8 cellular contexts compared by ENCODE assay signal in genomic region chr1:111202707-111203623, GRCh38. TPM values are rescaled to one million over a fixed set of nuclear protein-coding genes. Genes with fewer than 3 reads are reported as not detected.
DNase-seq lines count a peak whose midpoint lies in the region; ATAC-seq and TF ChIP-seq lines count a peak whose summit lies in the region.

No MANE protein-coding gene starts in this region.

- 47 to 60% methylated on average over 1 to 3 of the region's 4 CpGs for WGBS in transverse colon (ENCODE audit: low coverage in 1 of 2), 2 donors

- H3K27me3 Mint-ChIP-seq in activated naive CD4-positive, alpha-beta T cell treated with anti-CD3 and anti-CD28 coated beads, Interleukin-2, amount 10 ng/mL, durations not matched to agents 7 days and 5 days: peaks cover 6% of the 10 kb centered on the region

- no peak for TF ChIP-seq POLR2A in transverse colon (IDR thresholded peaks at IDR 0.05)

- H3K9me3 ChIP-seq in transverse colon: no peaks in the 10 kb centered on the region

- H3K27ac ChIP-seq in transverse colon: peak overlapping the region; percentile 86 to 94 (median 92)

- in situ Hi-C loops in transverse colon (cut with MboI; ENCODE audit: low pct_ligation_motif_present in 1 of 4, low pct_unique_long_range_greater_than_20kb in 1 of 4, low sequenced_read_pairs in 3 of 4): loop anchor here in 1 of 4 donors (25.0 kb wide), 2 partner anchors 409 to 559 kb away; partner anchors contain the start of genes DDX20 and RAP1A

- no peaks in the 10 kb centered on the region for H3K9me3 Mint-ChIP-seq in activated naive CD4-positive, alpha-beta T cell treated with anti-CD3 and anti-CD28 coated beads, Interleukin-2, amount 10 ng/mL, durations not matched to agents 7 days and 5 days

- DNase-seq in activated naive CD4-positive, alpha-beta T cell treated with anti-CD3 and anti-CD28 coated beads, Interleukin-2, amount 10 ng/mL, durations not matched to agents 7 days and 5 days: peak; percentile 20
- no peak for DNase-seq in activated naive CD4-positive, alpha-beta T cell treated with Interleukin-2 at 50 U/mL for 16 hours
- DNase-seq in UCSD-AML1 (lab: John Stamatoyannopoulos, UW; ENCODE audit: unreplicated experiment): peak; percentile 54
- peak; percentile 57 for DNase-seq in islet precursor cell
- DNase-seq in transverse colon: no peak
- DNase-seq in DMS153 (lab: John Stamatoyannopoulos, UW): no peak
- no peak for DNase-seq in stimulated activated CD4-positive, alpha-beta T cell treated with anti-CD3 and anti-CD28 coated beads, Interleukin-1b, Interleukin-23, amount 100 ng/mL, for 48 hours

- peak in 1 of 5 experiments; percentile 23 for TF ChIP-seq CTCF in transverse colon (IDR thresholded peaks at IDR 0.05)

- no peak for ATAC-seq in HG03565 (IDR thresholded peaks at IDR 0.05; ENCODE audit: unreplicated experiment)

- peaks cover 67% of the 10 kb centered on the region for H3K4me1 Mint-ChIP-seq in activated naive CD4-positive, alpha-beta T cell treated with anti-CD3 and anti-CD28 coated beads, Interleukin-2, amount 10 ng/mL, durations not matched to agents 7 days and 5 days

- peak overlapping the region; percentile 97 for H3K27ac Mint-ChIP-seq in activated naive CD4-positive, alpha-beta T cell treated with anti-CD3 and anti-CD28 coated beads, Interleukin-2, amount 10 ng/mL, durations not matched to agents 7 days and 5 days

- peak overlapping the region; percentile 99 for H3K4me3 Mint-ChIP-seq in activated naive CD4-positive, alpha-beta T cell treated with anti-CD3 and anti-CD28 coated beads, Interleukin-2, amount 10 ng/mL, durations not matched to agents 7 days and 5 days

- H3K27me3 ChIP-seq in transverse colon: no peaks in the 10 kb centered on the region

- TF ChIP-seq EP300 in transverse colon (IDR thresholded peaks at IDR 0.05; ENCODE audit: low read depth): no peak

- peaks cover 37% of the 10 kb centered on the region for H3K36me3 Mint-ChIP-seq in activated naive CD4-positive, alpha-beta T cell treated with anti-CD3 and anti-CD28 coated beads, Interleukin-2, amount 10 ng/mL, durations not matched to agents 7 days and 5 days

- intact Hi-C loops in transverse colon (cut with DNase I; ENCODE audit: low total_unique reads): no loop called here

- CTCF ChIA-PET in activated naive CD4-positive, alpha-beta T cell treated with anti-CD3 and anti-CD28 coated beads, Interleukin-2, amount 10 ng/mL, durations not matched to agents 7 days and 5 days (lab: Charles Lee): interaction anchor here (0.7 to 11.1 kb wide), 7 partner anchors 11 to 199 kb away, joined by 3 to 250 read pairs (median 5); no protein-coding TSS in a partner anchor

- no peaks in the 10 kb centered on the region for H3K36me3 ChIP-seq in transverse colon

- peak overlapping the region; percentile 60 to 82 (median 76) for H3K4me3 ChIP-seq in transverse colon

- H3K4me1 ChIP-seq in transverse colon: peaks cover 16 to 46% (median 39%) of the 10 kb centered on the region in 4 donors

RNA-seq across cellular contexts. Expression of gene DENND2D, which starts 2.5 kb away (rescaled TPM):
- 10 to 100 TPM; 43.4 to 61.0 (median 50.7) TPM for total RNA-seq in transverse colon

RNA-seq across cellular contexts. Expression of gene CHI3L2, which starts 24.5 kb away (rescaled TPM):
- 1 to 10 TPM in 1 of 4 donors, under 1 TPM in 1, not detected in 2; 0.82 to 2.7 TPM for total RNA-seq in transverse colon

Comparison
In these comparisons a context has a peak if more than half of its experiments do, and no peak if none do; other contexts are left out.
1. DNase-seq: peak in activated naive CD4-positive, alpha-beta T cell treated with anti-CD3 and anti-CD28 coated beads, Interleukin-2, amount 10 ng/mL, durations not matched to agents 7 days and 5 days (single experiment), UCSD-AML1 (single experiment) and islet precursor cell (single experiment); none in activated naive CD4-positive, alpha-beta T cell treated with Interleukin-2 at 50 U/mL for 16 hours (single experiment), transverse colon (single experiment), DMS153 (single experiment) and stimulated activated CD4-positive, alpha-beta T cell treated with anti-CD3 and anti-CD28 coated beads, Interleukin-1b, Interleukin-23, amount 100 ng/mL, for 48 hours (single experiment).